8 cellular contexts compared by ENCODE assay signal in the genomic region with DNA sequence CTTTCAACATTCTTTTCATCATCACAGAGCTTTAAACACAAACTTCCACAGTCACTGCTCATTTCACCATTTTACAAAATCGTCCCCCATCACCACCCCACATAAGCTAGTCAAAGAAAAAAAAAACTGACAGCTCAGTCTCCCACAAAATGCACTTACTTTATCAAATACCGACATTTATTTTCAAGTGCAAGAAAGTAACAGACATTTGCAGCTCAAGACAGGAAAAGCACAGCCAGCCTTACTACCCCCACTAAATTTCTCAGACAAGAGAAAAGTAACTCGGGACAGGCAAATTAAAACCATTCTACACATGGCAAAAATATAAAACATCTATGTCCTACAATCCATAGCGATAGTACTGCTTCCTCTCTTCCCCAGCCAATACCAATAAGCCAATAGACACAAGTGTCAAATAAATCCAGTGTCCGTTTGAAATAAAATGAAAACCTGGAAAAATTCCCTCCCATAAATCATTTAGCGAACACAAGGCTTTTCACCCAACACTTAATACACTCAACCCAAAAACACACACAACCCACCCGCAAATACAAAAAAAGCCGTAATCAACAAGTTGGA. TPM values are rescaled to one million over a fixed set of nuclear protein-coding genes. Genes with fewer than 3 reads are reported as not detected.
DNase-seq lines count a peak whose midpoint lies in the region; ATAC-seq, FAIRE-seq and TF ChIP-seq lines count a peak whose summit lies in the region.

No MANE protein-coding gene starts in this region.

- TF ChIP-seq CTCF in PC-3 (conservative IDR thresholded peaks at IDR 0.05; ENCODE audit: low read depth, low read length) (no peak), epithelial cell of esophagus (IDR thresholded peaks at IDR 0.05; ENCODE audit: insufficient read depth, low read depth, low read length, missing control alignments) (no peak), pancreas (IDR thresholded peaks at IDR 0.05) (no peak)

- POLR2A ChIA-PET in PC-3 (lab: Charles Lee; ENCODE audit: unreplicated experiment), result interaction anchor here (0.7 kb wide), 1 partner anchor 131 kb away, joined by 3 read pairs; no protein-coding TSS in a partner anchor

- H2AFZ ChIP-seq in PC-3 (ENCODE audit: low read length), result 0 out of 2 replicates have a peak overlapping the region, but pooled peaks have one; percentile 66

- CTCF ChIA-PET in PC-3 (lab: Charles Lee), result no interaction called here

- peak overlapping the region; percentile 96 for H3K4me2 ChIP-seq in PC-3 (ENCODE audit: low read length)

- peak overlapping the region; percentile 87 for H3K4me3 ChIP-seq in PC-3 (ENCODE audit: low read length)
- peak overlapping the region; percentile 93 for H3K4me3 ChIP-seq in epithelial cell of esophagus (ENCODE audit: low read length)
- H3K4me3 ChIP-seq in pancreas, result peak overlapping the region; percentile 55 to 71 (median 64)

- H3K9ac ChIP-seq in PC-3 (ENCODE audit: low read length), result peak overlapping the region; percentile 69

- H3K79me2 ChIP-seq in PC-3 (ENCODE audit: low read length), result peaks cover 58% of the 10 kb centered on the region

- no peaks in the 10 kb centered on the region for H3K9me3 ChIP-seq in PC-3 (ENCODE audit: low read length)
- no peaks in the 10 kb centered on the region for H3K9me3 ChIP-seq in pancreas

- H3K36me3 ChIP-seq in PC-3 (ENCODE audit: low read depth, low read length), result peaks cover 4% of the 10 kb centered on the region; the same call in 1 of the 2 replicates
- H3K36me3 ChIP-seq in pancreas, result no peaks in the 10 kb centered on the region

- 0 out of 2 replicates have a peak overlapping the region, but pooled peaks have one; percentile 18 for H3K27ac ChIP-seq in PC-3 (ENCODE audit: low read length)
- H3K27ac ChIP-seq in pancreas, result peak overlapping the region in 2 of 4 donors; percentile 81 to 90

- 2% methylated on average over 8 of the region's 8 CpGs for WGBS in pancreas, 2 donors

- H3K9me2 ChIP-seq in PC-3 (replicated peaks; ENCODE audit: low read length), result no peaks in the 10 kb centered on the region

- H3K27me3 ChIP-seq in PC-3 (ENCODE audit: low read length) (no peaks in the 10 kb centered on the region), pancreas (no peaks in the 10 kb centered on the region)

- H3K4me1 ChIP-seq in PC-3 (ENCODE audit: insufficient read depth, low read length) (peaks cover 35% of the 10 kb centered on the region), pancreas (peaks cover 4 to 30% (median 13%) of the 10 kb centered on the region in 3 donors)

- intact Hi-C loops in PC-3 (cut with micrococcal nuclease) (loop anchor here (1.0 to 10.0 kb wide), 7 partner anchors 13 to 491 kb away; no protein-coding TSS in a partner anchor), pancreas (cut with DNase I) (no loop called here)

- TSS peak; percentile 51 for BruUV-seq in PC-3 (replicated peaks; lab: Mats Ljungman, UMichigan)

- DNase-seq in EH (ENCODE audit: low read depth) (peak; percentile 49), PC-3 (no peak), epithelial cell of esophagus (ENCODE audit: low read depth) (no peak), pancreas (no peak), EL (no peak), NCI-H526 treated with DMSO at 0.1 percent for 48 hours (lab: John Stamatoyannopoulos, UW) (no peak), hepatic stellate cell (ENCODE audit: low spot score) (no peak), kidney tubule cell (ENCODE audit: low spot score) (no peak)

- peaks cover 56% of the 10 kb centered on the region for H4K20me1 ChIP-seq in PC-3 (ENCODE audit: low read length)

- no peak for ATAC-seq in PC-3
- ATAC-seq in pancreas, result peak in 1 of 4 donors; percentile 2

- H3F3A ChIP-seq in PC-3 (ENCODE audit: low read length, unreplicated experiment), result no peaks in the 10 kb centered on the region

- FAIRE-seq in pancreas (lab: Jason Lieb, UNC), result no peak

RNA-seq across cellular contexts. Expression of gene RYBP, which starts 0.5 kb away (rescaled TPM):
- 5.5 and 7.4 TPM in 2 replicates for total RNA-seq in PC-3 (2014; rRNA removed)
- total RNA-seq in pancreas, result 1 to 10 TPM; 3.0 to 7.8 (median 4.4) TPM
- polyA plus RNA-seq in pancreas, result 1 to 10 TPM; 2.5 to 7.2 TPM
